32 cellular contexts compared by ENCODE assay signal in genomic region chr22:17331690-17332089, GRCh38. TPM values are rescaled to one million over a fixed set of nuclear protein-coding genes. Genes with fewer than 3 reads are reported as not detected.
"Had no signal": no experiment of that assay in that cellular context is flagged by ENCODE, and none has a peak within 500 bp of the region (broad histone marks: within the 10 kb centered on the region; RNA-seq: fewer than 3 reads in every experiment).

No MANE protein-coding gene starts in this region.

- H3K4me1 Mint-ChIP-seq: naive thymus-derived CD8-positive, alpha-beta T cell; stimulated activated memory B cell treated with anti-CD40 and anti-IgM and Interleukin-4, amounts not matched to agents 10 μg/mL and 1 μg/mL and 100 μg/mL, for 72 hours; stimulated activated naive CD8-positive, alpha-beta T cell treated with anti-CD3 and anti-CD28 coated beads, Interleukin-15, amount 100 ng/mL, for 72 hours had no signal

- H3K36me3 Mint-ChIP-seq: naive thymus-derived CD8-positive, alpha-beta T cell; natural killer cell treated with Interleukin-12 subunit alpha and Interleukin-12 subunit beta and Interleukin-15 and Interleukin-18, amount 100 ng/mL, for 72 hours; stimulated activated memory B cell treated with anti-CD40 and anti-IgM and Interleukin-4, amounts not matched to agents 10 μg/mL and 1 μg/mL and 100 μg/mL, for 72 hours had no signal

- H3K27me3 ChIP-seq: ovary, spleen, suprapubic skin, testis, tibial artery, upper lobe of left lung, vagina had no signal

- FAIRE-seq: urothelium cell line had no signal

- H3K4me1 ChIP-seq: parathyroid adenoma, psoas muscle, spleen, suprapubic skin, testis, tibial artery, upper lobe of left lung, vagina had no signal

- H3K4me3 ChIP-seq: ovary, psoas muscle, skin epidermis, smooth muscle cell, spleen, suprapubic skin, testis, tibial artery, upper lobe of left lung, vagina had no signal

- H2AFZ ChIP-seq: parathyroid adenoma had no signal

- H3K79me2 ChIP-seq: parathyroid adenoma had no signal

- H3K9me3 Mint-ChIP-seq: naive thymus-derived CD8-positive, alpha-beta T cell; natural killer cell treated with Interleukin-12 subunit alpha and Interleukin-12 subunit beta and Interleukin-15 and Interleukin-18, amount 100 ng/mL, for 72 hours; nephron progenitor cell; neural crest cell; stimulated activated memory B cell treated with anti-CD40 and anti-IgM and Interleukin-4, amounts not matched to agents 10 μg/mL and 1 μg/mL and 100 μg/mL, for 72 hours; stimulated activated naive CD8-positive, alpha-beta T cell treated with anti-CD3 and anti-CD28 coated beads, Interleukin-15, amount 100 ng/mL, for 72 hours had no signal

- H3K27me3 Mint-ChIP-seq: naive thymus-derived CD8-positive, alpha-beta T cell; progenitor cell of endocrine pancreas; stimulated activated memory B cell treated with anti-CD40 and anti-IgM and Interleukin-4, amounts not matched to agents 10 μg/mL and 1 μg/mL and 100 μg/mL, for 72 hours; stimulated activated naive CD8-positive, alpha-beta T cell treated with anti-CD3 and anti-CD28 coated beads, Interleukin-15, amount 100 ng/mL, for 72 hours had no signal

- H3K9me3 ChIP-seq: ovary, psoas muscle, spleen, suprapubic skin, testis, tibial artery, upper lobe of left lung, vagina had no signal

- H3K36me3 ChIP-seq: ovary, spleen, suprapubic skin, tibial artery, upper lobe of left lung, vagina had no signal

- H3K27ac ChIP-seq: ovary, parathyroid adenoma, psoas muscle, spleen, suprapubic skin, testis, tibial artery, upper lobe of left lung, vagina had no signal

- H3K4me3 Mint-ChIP-seq: naive thymus-derived CD8-positive, alpha-beta T cell; natural killer cell treated with Interleukin-12 subunit alpha and Interleukin-12 subunit beta and Interleukin-15 and Interleukin-18, amount 100 ng/mL, for 72 hours; nephron progenitor cell; neural crest cell; stimulated activated memory B cell treated with anti-CD40 and anti-IgM and Interleukin-4, amounts not matched to agents 10 μg/mL and 1 μg/mL and 100 μg/mL, for 72 hours; stimulated activated naive CD8-positive, alpha-beta T cell treated with anti-CD3 and anti-CD28 coated beads, Interleukin-15, amount 100 ng/mL, for 72 hours had no signal

- DNase-seq: naive thymus-derived CD8-positive, alpha-beta T cell; nephron progenitor cell; occipital lobe; ovary; psoas muscle; right cardiac atrium; spleen; stimulated activated CD4-positive, alpha-beta T cell treated with anti-CD3 and anti-CD28 coated beads, Interleukin-12 subunit alpha, Interleukin-12 subunit beta, amount 100 ng/mL, for 4 hours; stimulated activated CD4-positive, alpha-beta T cell treated with anti-CD3 and anti-CD28 coated beads, Interleukin-1b, Interleukin-23, amount 100 ng/mL, for 48 hours; stimulated activated CD4-positive, alpha-beta T cell treated with anti-CD3 and anti-CD28 coated beads, Interleukin-4, amount 100 ng/mL, for 1 hour; stimulated activated CD4-positive, alpha-beta T cell treated with anti-CD3 and anti-CD28 coated beads, Interleukin-4, amount 100 ng/mL, for 4 hours; stimulated activated CD8-positive, alpha-beta memory T cell treated with anti-CD3 and anti-CD28 coated beads, Interleukin-4, amount 100 ng/mL, for 48 hours; stimulated activated naive CD4-positive, alpha-beta T cell; stimulated activated naive CD8-positive, alpha-beta T cell treated with anti-CD3 and anti-CD28 coated beads, Interleukin-15, amount 100 ng/mL, for 72 hours; stimulated activated naive CD8-positive, alpha-beta T cell treated with anti-CD3 and anti-CD28 coated beads, Interleukin-15, Interleukin-2, amounts not matched to agents 100 U/mL and 50 U/mL, for 24 hours; substantia nigra; testis; tibial artery; trophoblast cell; upper lobe of left lung had no signal

- H3K27ac Mint-ChIP-seq: natural killer cell treated with Interleukin-12 subunit alpha and Interleukin-12 subunit beta and Interleukin-15 and Interleukin-18, amount 100 ng/mL, for 72 hours; nephron progenitor cell; progenitor cell of endocrine pancreas; stimulated activated memory B cell treated with anti-CD40 and anti-IgM and Interleukin-4, amounts not matched to agents 10 μg/mL and 1 μg/mL and 100 μg/mL, for 72 hours had no signal

- H3K9ac ChIP-seq: parathyroid adenoma had no signal

- H3K4me2 ChIP-seq: smooth muscle cell had no signal

- ATAC-seq: naive thymus-derived CD8-positive, alpha-beta T cell; psoas muscle; sciatic nerve; stimulated activated memory B cell treated with anti-CD40 and anti-IgM and Interleukin-4, amounts not matched to agents 10 μg/mL and 1 μg/mL and 100 μg/mL, for 72 hours; stimulated activated naive CD8-positive, alpha-beta T cell treated with anti-CD3 and anti-CD28 coated beads, Interleukin-15, amount 100 ng/mL, for 72 hours; stimulated activated naive CD8-positive, alpha-beta T cell treated with anti-CD3 and anti-CD28 coated beads, Interleukin-15, Interleukin-2, amounts not matched to agents 100 U/mL and 50 U/mL, for 24 hours had no signal

RNA-seq across cellular contexts. Expression of gene CECR2, which starts 37.6 kb away (rescaled TPM):
- total RNA-seq: natural killer cell treated with Interleukin-12 subunit alpha and Interleukin-12 subunit beta and Interleukin-15 and Interleukin-18, amount 100 ng/mL, for 72 hours; osteoblast had no signal
- polyA plus RNA-seq: naive thymus-derived CD8-positive, alpha-beta T cell had no signal
